1 cellular context compared by ENCODE assay signal in genomic region chr2:99104006-99104405, GRCh38.
TF ChIP-seq lines count a peak whose summit lies in the region.

No MANE protein-coding gene starts in this region.

TF ChIP-seq in K562, 482 proteins besides CTCF, POLR2A, EP300 and RAD21:
- TF ChIP-seq TEAD4 (IDR thresholded peaks at IDR 0.05; ENCODE audit: low read length) (peak; percentile 68), TEAD4 (CRISPR knock-in tag; IDR thresholded peaks at IDR 0.05; ENCODE audit: borderline replicate concordance) (no peak), CREB1 (IDR thresholded peaks at IDR 0.05) (no peak), CREB1 (CRISPR knock-in tag; IDR thresholded peaks at IDR 0.05) (no peak), ELF4 (CRISPR knock-in tag; IDR thresholded peaks at IDR 0.05) (no peak), CBFA2T2 (conservative IDR thresholded peaks at IDR 0.05) (peak; percentile 72), NCOR1 (IDR thresholded peaks at IDR 0.05) (peak; percentile 40; the same call in 1 of the 2 replicates), JUN (IDR thresholded peaks at IDR 0.05; ENCODE audit: borderline replicate concordance, low read depth, low read length) (no peak), JUN (CRISPR knock-in tag; IDR thresholded peaks at IDR 0.05; ENCODE audit: borderline replicate concordance) (no peak), POLR2AphosphoS5 (IDR thresholded peaks at IDR 0.05; ENCODE audit: control insufficient read depth, insufficient read depth, low read depth, low read length) (0 out of 2 replicates have a peak, but pooled peaks have one; percentile 29), ERF (CRISPR knock-in tag; IDR thresholded peaks at IDR 0.05) (no peak), PRMT5 (CRISPR knock-in tag; IDR thresholded peaks at IDR 0.05) (no peak), MITF (IDR thresholded peaks at IDR 0.05) (no peak), TSC22D4 (tag; IDR thresholded peaks at IDR 0.05) (no peak), SMARCA4 (IDR thresholded peaks at IDR 0.05) (no peak), TRIM24 (IDR thresholded peaks at IDR 0.05) (peak in 1 of 2 experiments; percentile 28; a peak in 2 of 4 replicates), CBFA2T3 (IDR thresholded peaks at IDR 0.05) (peak; percentile 85), ZBTB17 (CRISPR knock-in tag; IDR thresholded peaks at IDR 0.05) (no peak), ETV1 (tag; conservative IDR thresholded peaks at IDR 0.05; ENCODE audit: low read depth) (no peak), TAL1 (IDR thresholded peaks at IDR 0.05) (peak; percentile 64; the same call in 1 of the 2 replicates), PPARD (CRISPR knock-in tag; IDR thresholded peaks at IDR 0.05) (no peak), HNRNPUL1 (IDR thresholded peaks at IDR 0.05; ENCODE audit: low read length) (no peak), DNMT1 (IDR thresholded peaks at IDR 0.05) (no peak), MEIS2 (IDR thresholded peaks at IDR 0.05; ENCODE audit: partially characterized antibody) (peak; percentile 30), ZKSCAN8 (CRISPR knock-in tag; IDR thresholded peaks at IDR 0.05) (no peak), ARID1B (IDR thresholded peaks at IDR 0.05) (peak; percentile 61; the same call in 1 of the 2 replicates), DPF2 (IDR thresholded peaks at IDR 0.05) (0 out of 2 replicates have a peak, but pooled peaks have one; percentile 20)
- TF ChIP-seq, protein P1, sequence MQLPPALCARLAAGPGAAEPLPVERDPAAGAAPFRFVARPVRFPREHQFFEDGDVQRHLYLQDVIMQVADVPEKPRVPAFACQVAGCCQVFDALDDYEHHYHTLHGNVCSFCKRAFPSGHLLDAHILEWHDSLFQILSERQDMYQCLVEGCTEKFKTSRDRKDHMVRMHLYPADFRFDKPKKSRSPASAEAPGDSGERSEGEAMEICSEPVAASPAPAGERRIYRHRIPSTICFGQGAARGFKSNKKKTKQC (CRISPR knock-in tag; IDR thresholded peaks at IDR 0.05), result no peak
- TF ChIP-seq, protein P2, sequence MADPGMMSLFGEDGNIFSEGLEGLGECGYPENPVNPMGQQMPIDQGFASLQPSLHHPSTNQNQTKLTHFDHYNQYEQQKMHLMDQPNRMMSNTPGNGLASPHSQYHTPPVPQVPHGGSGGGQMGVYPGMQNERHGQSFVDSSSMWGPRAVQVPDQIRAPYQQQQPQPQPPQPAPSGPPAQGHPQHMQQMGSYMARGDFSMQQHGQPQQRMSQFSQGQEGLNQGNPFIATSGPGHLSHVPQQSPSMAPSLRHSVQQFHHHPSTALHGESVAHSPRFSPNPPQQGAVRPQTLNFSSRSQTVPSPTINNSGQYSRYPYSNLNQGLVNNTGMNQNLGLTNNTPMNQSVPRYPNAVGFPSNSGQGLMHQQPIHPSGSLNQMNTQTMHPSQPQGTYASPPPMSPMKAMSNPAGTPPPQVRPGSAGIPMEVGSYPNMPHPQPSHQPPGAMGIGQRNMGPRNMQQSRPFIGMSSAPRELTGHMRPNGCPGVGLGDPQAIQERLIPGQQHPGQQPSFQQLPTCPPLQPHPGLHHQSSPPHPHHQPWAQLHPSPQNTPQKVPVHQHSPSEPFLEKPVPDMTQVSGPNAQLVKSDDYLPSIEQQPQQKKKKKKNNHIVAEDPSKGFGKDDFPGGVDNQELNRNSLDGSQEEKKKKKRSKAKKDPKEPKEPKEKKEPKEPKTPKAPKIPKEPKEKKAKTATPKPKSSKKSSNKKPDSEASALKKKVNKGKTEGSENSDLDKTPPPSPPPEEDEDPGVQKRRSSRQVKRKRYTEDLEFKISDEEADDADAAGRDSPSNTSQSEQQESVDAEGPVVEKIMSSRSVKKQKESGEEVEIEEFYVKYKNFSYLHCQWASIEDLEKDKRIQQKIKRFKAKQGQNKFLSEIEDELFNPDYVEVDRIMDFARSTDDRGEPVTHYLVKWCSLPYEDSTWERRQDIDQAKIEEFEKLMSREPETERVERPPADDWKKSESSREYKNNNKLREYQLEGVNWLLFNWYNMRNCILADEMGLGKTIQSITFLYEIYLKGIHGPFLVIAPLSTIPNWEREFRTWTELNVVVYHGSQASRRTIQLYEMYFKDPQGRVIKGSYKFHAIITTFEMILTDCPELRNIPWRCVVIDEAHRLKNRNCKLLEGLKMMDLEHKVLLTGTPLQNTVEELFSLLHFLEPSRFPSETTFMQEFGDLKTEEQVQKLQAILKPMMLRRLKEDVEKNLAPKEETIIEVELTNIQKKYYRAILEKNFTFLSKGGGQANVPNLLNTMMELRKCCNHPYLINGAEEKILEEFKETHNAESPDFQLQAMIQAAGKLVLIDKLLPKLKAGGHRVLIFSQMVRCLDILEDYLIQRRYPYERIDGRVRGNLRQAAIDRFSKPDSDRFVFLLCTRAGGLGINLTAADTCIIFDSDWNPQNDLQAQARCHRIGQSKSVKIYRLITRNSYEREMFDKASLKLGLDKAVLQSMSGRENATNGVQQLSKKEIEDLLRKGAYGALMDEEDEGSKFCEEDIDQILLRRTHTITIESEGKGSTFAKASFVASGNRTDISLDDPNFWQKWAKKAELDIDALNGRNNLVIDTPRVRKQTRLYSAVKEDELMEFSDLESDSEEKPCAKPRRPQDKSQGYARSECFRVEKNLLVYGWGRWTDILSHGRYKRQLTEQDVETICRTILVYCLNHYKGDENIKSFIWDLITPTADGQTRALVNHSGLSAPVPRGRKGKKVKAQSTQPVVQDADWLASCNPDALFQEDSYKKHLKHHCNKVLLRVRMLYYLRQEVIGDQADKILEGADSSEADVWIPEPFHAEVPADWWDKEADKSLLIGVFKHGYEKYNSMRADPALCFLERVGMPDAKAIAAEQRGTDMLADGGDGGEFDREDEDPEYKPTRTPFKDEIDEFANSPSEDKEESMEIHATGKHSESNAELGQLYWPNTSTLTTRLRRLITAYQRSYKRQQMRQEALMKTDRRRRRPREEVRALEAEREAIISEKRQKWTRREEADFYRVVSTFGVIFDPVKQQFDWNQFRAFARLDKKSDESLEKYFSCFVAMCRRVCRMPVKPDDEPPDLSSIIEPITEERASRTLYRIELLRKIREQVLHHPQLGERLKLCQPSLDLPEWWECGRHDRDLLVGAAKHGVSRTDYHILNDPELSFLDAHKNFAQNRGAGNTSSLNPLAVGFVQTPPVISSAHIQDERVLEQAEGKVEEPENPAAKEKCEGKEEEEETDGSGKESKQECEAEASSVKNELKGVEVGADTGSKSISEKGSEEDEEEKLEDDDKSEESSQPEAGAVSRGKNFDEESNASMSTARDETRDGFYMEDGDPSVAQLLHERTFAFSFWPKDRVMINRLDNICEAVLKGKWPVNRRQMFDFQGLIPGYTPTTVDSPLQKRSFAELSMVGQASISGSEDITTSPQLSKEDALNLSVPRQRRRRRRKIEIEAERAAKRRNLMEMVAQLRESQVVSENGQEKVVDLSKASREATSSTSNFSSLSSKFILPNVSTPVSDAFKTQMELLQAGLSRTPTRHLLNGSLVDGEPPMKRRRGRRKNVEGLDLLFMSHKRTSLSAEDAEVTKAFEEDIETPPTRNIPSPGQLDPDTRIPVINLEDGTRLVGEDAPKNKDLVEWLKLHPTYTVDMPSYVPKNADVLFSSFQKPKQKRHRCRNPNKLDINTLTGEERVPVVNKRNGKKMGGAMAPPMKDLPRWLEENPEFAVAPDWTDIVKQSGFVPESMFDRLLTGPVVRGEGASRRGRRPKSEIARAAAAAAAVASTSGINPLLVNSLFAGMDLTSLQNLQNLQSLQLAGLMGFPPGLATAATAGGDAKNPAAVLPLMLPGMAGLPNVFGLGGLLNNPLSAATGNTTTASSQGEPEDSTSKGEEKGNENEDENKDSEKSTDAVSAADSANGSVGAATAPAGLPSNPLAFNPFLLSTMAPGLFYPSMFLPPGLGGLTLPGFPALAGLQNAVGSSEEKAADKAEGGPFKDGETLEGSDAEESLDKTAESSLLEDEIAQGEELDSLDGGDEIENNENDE (IDR thresholded peaks at IDR 0.05; ENCODE audit: low read depth, low read length), result no peak
- TF ChIP-seq, protein P3, sequence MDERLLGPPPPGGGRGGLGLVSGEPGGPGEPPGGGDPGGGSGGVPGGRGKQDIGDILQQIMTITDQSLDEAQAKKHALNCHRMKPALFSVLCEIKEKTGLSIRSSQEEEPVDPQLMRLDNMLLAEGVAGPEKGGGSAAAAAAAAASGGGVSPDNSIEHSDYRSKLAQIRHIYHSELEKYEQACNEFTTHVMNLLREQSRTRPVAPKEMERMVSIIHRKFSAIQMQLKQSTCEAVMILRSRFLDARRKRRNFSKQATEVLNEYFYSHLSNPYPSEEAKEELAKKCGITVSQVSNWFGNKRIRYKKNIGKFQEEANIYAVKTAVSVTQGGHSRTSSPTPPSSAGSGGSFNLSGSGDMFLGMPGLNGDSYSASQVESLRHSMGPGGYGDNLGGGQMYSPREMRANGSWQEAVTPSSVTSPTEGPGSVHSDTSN (CRISPR knock-in tag; IDR thresholded peaks at IDR 0.05; ENCODE audit: low read depth), result no peak
- TF ChIP-seq, protein P3 (tag; conservative IDR thresholded peaks at IDR 0.05; ENCODE audit: low read depth), result 0 out of 2 replicates have a peak, but pooled peaks have one; percentile 7
- TF ChIP-seq, protein P4, sequence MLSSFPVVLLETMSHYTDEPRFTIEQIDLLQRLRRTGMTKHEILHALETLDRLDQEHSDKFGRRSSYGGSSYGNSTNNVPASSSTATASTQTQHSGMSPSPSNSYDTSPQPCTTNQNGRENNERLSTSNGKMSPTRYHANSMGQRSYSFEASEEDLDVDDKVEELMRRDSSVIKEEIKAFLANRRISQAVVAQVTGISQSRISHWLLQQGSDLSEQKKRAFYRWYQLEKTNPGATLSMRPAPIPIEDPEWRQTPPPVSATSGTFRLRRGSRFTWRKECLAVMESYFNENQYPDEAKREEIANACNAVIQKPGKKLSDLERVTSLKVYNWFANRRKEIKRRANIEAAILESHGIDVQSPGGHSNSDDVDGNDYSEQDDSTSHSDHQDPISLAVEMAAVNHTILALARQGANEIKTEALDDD (IDR thresholded peaks at IDR 0.05), result peak; percentile 59; the same call in 1 of the 2 replicates
